In the genomic region with DNA sequence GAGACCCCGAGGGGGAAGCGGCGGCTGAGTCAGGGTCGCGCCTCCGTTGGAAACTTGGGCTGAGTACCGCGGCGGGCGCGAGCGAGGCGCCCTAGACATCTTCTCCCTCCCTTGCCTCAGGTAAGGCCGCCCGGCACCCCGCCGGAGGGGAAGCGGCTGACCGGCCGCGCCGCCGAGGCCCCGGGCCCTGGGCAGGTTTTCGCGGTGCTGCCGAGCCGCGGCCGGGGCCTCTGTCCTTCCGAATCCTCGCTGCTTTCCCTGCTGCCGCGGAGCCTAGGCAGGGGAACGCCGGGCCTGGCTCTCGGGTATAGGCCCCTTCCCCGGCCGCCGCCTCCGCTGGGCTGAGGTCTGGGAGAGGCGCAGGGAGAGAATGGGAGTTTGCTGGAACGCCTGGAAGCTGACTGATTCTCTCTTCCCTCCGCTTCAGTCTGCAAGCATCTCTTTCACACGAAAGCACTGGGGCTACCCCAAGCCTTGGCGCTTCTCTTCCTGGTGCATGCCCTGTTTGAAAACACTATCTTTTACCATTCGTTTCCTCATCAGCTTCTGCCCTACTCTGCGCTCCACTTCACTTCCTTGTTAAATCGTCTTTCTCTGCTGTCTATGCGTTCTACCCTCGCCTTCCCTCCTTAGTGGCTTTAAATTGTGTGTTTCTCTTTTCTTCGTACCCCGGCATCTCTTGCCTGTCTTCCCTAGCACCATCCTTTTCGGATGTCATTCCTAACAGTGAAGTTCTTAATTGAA, we compare ENCODE assay signal across 1 cellular context.
A peak's percentile ranks its signal among the peaks of the same experiment; 100 is the strongest.
TF ChIP-seq lines count a peak whose summit lies in the region.

No MANE protein-coding gene starts in this region.

TF ChIP-seq in K562, 482 proteins besides CTCF, POLR2A, EP300 and RAD21 (continued from another document and continues in another):
- TF ChIP-seq, protein P1, sequence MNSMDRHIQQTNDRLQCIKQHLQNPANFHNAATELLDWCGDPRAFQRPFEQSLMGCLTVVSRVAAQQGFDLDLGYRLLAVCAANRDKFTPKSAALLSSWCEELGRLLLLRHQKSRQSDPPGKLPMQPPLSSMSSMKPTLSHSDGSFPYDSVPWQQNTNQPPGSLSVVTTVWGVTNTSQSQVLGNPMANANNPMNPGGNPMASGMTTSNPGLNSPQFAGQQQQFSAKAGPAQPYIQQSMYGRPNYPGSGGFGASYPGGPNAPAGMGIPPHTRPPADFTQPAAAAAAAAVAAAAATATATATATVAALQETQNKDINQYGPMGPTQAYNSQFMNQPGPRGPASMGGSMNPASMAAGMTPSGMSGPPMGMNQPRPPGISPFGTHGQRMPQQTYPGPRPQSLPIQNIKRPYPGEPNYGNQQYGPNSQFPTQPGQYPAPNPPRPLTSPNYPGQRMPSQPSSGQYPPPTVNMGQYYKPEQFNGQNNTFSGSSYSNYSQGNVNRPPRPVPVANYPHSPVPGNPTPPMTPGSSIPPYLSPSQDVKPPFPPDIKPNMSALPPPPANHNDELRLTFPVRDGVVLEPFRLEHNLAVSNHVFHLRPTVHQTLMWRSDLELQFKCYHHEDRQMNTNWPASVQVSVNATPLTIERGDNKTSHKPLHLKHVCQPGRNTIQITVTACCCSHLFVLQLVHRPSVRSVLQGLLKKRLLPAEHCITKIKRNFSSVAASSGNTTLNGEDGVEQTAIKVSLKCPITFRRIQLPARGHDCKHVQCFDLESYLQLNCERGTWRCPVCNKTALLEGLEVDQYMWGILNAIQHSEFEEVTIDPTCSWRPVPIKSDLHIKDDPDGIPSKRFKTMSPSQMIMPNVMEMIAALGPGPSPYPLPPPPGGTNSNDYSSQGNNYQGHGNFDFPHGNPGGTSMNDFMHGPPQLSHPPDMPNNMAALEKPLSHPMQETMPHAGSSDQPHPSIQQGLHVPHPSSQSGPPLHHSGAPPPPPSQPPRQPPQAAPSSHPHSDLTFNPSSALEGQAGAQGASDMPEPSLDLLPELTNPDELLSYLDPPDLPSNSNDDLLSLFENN (IDR thresholded peaks at IDR 0.05; ENCODE audit: low read depth in 2 of 2, low read length in 2 of 2) = peak in 1 of 2 experiments; percentile 85; a peak in 2 of 4 replicates
- TF ChIP-seq, protein P2, sequence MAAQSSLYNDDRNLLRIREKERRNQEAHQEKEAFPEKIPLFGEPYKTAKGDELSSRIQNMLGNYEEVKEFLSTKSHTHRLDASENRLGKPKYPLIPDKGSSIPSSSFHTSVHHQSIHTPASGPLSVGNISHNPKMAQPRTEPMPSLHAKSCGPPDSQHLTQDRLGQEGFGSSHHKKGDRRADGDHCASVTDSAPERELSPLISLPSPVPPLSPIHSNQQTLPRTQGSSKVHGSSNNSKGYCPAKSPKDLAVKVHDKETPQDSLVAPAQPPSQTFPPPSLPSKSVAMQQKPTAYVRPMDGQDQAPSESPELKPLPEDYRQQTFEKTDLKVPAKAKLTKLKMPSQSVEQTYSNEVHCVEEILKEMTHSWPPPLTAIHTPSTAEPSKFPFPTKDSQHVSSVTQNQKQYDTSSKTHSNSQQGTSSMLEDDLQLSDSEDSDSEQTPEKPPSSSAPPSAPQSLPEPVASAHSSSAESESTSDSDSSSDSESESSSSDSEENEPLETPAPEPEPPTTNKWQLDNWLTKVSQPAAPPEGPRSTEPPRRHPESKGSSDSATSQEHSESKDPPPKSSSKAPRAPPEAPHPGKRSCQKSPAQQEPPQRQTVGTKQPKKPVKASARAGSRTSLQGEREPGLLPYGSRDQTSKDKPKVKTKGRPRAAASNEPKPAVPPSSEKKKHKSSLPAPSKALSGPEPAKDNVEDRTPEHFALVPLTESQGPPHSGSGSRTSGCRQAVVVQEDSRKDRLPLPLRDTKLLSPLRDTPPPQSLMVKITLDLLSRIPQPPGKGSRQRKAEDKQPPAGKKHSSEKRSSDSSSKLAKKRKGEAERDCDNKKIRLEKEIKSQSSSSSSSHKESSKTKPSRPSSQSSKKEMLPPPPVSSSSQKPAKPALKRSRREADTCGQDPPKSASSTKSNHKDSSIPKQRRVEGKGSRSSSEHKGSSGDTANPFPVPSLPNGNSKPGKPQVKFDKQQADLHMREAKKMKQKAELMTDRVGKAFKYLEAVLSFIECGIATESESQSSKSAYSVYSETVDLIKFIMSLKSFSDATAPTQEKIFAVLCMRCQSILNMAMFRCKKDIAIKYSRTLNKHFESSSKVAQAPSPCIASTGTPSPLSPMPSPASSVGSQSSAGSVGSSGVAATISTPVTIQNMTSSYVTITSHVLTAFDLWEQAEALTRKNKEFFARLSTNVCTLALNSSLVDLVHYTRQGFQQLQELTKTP (IDR thresholded peaks at IDR 0.05; ENCODE audit: low read depth in 1 of 2, partially characterized antibody in 2 of 2) = no peak
- TF ChIP-seq, protein P3, sequence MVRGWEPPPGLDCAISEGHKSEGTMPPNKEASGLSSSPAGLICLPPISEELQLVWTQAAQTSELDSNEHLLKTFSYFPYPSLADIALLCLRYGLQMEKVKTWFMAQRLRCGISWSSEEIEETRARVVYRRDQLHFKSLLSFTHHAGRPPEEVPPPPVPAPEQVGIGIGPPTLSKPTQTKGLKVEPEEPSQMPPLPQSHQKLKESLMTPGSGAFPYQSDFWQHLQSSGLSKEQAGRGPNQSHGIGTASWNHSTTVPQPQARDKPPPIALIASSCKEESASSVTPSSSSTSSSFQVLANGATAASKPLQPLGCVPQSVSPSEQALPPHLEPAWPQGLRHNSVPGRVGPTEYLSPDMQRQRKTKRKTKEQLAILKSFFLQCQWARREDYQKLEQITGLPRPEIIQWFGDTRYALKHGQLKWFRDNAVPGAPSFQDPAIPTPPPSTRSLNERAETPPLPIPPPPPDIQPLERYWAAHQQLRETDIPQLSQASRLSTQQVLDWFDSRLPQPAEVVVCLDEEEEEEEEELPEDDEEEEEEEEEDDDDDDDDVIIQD (CRISPR knock-in tag; IDR thresholded peaks at IDR 0.05) = no peak
- TF ChIP-seq, protein P4, sequence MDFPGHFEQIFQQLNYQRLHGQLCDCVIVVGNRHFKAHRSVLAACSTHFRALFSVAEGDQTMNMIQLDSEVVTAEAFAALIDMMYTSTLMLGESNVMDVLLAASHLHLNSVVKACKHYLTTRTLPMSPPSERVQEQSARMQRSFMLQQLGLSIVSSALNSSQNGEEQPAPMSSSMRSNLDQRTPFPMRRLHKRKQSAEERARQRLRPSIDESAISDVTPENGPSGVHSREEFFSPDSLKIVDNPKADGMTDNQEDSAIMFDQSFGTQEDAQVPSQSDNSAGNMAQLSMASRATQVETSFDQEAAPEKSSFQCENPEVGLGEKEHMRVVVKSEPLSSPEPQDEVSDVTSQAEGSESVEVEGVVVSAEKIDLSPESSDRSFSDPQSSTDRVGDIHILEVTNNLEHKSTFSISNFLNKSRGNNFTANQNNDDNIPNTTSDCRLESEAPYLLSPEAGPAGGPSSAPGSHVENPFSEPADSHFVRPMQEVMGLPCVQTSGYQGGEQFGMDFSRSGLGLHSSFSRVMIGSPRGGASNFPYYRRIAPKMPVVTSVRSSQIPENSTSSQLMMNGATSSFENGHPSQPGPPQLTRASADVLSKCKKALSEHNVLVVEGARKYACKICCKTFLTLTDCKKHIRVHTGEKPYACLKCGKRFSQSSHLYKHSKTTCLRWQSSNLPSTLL (IDR thresholded peaks at IDR 0.05) = no peak
- peak; percentile 61; the same call in 1 of the 2 replicates for TF ChIP-seq ZSCAN29 (IDR thresholded peaks at IDR 0.05)
- TF ChIP-seq, protein P5, sequence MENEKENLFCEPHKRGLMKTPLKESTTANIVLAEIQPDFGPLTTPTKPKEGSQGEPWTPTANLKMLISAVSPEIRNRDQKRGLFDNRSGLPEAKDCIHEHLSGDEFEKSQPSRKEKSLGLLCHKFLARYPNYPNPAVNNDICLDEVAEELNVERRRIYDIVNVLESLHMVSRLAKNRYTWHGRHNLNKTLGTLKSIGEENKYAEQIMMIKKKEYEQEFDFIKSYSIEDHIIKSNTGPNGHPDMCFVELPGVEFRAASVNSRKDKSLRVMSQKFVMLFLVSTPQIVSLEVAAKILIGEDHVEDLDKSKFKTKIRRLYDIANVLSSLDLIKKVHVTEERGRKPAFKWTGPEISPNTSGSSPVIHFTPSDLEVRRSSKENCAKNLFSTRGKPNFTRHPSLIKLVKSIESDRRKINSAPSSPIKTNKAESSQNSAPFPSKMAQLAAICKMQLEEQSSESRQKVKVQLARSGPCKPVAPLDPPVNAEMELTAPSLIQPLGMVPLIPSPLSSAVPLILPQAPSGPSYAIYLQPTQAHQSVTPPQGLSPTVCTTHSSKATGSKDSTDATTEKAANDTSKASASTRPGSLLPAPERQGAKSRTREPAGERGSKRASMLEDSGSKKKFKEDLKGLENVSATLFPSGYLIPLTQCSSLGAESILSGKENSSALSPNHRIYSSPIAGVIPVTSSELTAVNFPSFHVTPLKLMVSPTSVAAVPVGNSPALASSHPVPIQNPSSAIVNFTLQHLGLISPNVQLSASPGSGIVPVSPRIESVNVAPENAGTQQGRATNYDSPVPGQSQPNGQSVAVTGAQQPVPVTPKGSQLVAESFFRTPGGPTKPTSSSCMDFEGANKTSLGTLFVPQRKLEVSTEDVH (IDR thresholded peaks at IDR 0.05; ENCODE audit: low read depth, partially characterized antibody) = peak; percentile 44
- peak; percentile 51; the same call in 1 of the 2 replicates for TF ChIP-seq ZEB2 (IDR thresholded peaks at IDR 0.05)
- TF ChIP-seq PML (IDR thresholded peaks at IDR 0.05; ENCODE audit: low read length) = no peak
- no peak for TF ChIP-seq LCOR (CRISPR knock-in tag; IDR thresholded peaks at IDR 0.05)
- 0 out of 2 replicates have a peak, but pooled peaks have one; percentile 13 for TF ChIP-seq NCOR1 (IDR thresholded peaks at IDR 0.05)
- peak; percentile 63 for TF ChIP-seq SMARCA4 (IDR thresholded peaks at IDR 0.05)
- peak; percentile 89 for TF ChIP-seq CHD1 (IDR thresholded peaks at IDR 0.05; ENCODE audit: low read length)
- no peak for TF ChIP-seq MEF2D (tag; conservative IDR thresholded peaks at IDR 0.05; ENCODE audit: low read depth)
- no peak for TF ChIP-seq GTF2E2 (tag; IDR thresholded peaks at IDR 0.05)
- TF ChIP-seq MEIS2 (IDR thresholded peaks at IDR 0.05; ENCODE audit: partially characterized antibody) = no peak
- peak; percentile 99 for TF ChIP-seq ZBTB17 (CRISPR knock-in tag; IDR thresholded peaks at IDR 0.05)
- TF ChIP-seq, protein P6, sequence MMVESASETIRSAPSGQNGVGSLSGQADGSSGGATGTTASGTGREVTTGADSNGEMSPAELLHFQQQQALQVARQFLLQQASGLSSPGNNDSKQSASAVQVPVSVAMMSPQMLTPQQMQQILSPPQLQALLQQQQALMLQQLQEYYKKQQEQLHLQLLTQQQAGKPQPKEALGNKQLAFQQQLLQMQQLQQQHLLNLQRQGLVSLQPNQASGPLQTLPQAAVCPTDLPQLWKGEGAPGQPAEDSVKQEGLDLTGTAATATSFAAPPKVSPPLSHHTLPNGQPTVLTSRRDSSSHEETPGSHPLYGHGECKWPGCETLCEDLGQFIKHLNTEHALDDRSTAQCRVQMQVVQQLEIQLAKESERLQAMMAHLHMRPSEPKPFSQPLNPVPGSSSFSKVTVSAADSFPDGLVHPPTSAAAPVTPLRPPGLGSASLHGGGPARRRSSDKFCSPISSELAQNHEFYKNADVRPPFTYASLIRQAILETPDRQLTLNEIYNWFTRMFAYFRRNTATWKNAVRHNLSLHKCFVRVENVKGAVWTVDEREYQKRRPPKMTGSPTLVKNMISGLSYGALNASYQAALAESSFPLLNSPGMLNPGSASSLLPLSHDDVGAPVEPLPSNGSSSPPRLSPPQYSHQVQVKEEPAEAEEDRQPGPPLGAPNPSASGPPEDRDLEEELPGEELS (CRISPR knock-in tag; IDR thresholded peaks at IDR 0.05; ENCODE audit: borderline replicate concordance) = no peak
- TF ChIP-seq TBP (optimal IDR thresholded peaks at IDR 0.05; ENCODE audit: low read depth, low read length) = no peak
- no peak for TF ChIP-seq ZNF282 (CRISPR knock-in tag; IDR thresholded peaks at IDR 0.05)
- TF ChIP-seq HDGF (IDR thresholded peaks at IDR 0.05) = no peak
- TF ChIP-seq MIER1 (IDR thresholded peaks at IDR 0.05; ENCODE audit: low read depth) = 0 out of 2 replicates have a peak, but pooled peaks have one; percentile 29
- TF ChIP-seq, protein P7, sequence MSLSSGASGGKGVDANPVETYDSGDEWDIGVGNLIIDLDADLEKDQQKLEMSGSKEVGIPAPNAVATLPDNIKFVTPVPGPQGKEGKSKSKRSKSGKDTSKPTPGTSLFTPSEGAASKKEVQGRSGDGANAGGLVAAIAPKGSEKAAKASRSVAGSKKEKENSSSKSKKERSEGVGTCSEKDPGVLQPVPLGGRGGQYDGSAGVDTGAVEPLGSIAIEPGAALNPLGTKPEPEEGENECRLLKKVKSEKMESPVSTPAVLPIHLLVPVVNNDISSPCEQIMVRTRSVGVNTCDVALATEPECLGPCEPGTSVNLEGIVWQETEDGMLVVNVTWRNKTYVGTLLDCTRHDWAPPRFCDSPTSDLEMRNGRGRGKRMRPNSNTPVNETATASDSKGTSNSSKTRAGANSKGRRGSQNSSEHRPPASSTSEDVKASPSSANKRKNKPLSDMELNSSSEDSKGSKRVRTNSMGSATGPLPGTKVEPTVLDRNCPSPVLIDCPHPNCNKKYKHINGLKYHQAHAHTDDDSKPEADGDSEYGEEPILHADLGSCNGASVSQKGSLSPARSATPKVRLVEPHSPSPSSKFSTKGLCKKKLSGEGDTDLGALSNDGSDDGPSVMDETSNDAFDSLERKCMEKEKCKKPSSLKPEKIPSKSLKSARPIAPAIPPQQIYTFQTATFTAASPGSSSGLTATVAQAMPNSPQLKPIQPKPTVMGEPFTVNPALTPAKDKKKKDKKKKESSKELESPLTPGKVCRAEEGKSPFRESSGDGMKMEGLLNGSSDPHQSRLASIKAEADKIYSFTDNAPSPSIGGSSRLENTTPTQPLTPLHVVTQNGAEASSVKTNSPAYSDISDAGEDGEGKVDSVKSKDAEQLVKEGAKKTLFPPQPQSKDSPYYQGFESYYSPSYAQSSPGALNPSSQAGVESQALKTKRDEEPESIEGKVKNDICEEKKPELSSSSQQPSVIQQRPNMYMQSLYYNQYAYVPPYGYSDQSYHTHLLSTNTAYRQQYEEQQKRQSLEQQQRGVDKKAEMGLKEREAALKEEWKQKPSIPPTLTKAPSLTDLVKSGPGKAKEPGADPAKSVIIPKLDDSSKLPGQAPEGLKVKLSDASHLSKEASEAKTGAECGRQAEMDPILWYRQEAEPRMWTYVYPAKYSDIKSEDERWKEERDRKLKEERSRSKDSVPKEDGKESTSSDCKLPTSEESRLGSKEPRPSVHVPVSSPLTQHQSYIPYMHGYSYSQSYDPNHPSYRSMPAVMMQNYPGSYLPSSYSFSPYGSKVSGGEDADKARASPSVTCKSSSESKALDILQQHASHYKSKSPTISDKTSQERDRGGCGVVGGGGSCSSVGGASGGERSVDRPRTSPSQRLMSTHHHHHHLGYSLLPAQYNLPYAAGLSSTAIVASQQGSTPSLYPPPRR (CRISPR knock-in tag; IDR thresholded peaks at IDR 0.05; ENCODE audit: borderline replicate concordance) = no peak
- no peak for TF ChIP-seq XRCC4 (IDR thresholded peaks at IDR 0.05; ENCODE audit: extremely low read depth, insufficient read depth, insufficient read length)
- peak; percentile 54; the same call in 1 of the 2 replicates for TF ChIP-seq CC2D1A (IDR thresholded peaks at IDR 0.05)
- TF ChIP-seq XRCC5 (IDR thresholded peaks at IDR 0.05; ENCODE audit: low read depth, low read length) = peak; percentile 81; the same call in 1 of the 2 replicates
- TF ChIP-seq, protein P8, sequence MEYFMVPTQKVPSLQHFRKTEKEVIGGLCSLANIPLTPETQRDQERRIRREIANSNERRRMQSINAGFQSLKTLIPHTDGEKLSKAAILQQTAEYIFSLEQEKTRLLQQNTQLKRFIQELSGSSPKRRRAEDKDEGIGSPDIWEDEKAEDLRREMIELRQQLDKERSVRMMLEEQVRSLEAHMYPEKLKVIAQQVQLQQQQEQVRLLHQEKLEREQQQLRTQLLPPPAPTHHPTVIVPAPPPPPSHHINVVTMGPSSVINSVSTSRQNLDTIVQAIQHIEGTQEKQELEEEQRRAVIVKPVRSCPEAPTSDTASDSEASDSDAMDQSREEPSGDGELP (CRISPR knock-in tag; IDR thresholded peaks at IDR 0.05; ENCODE audit: borderline replicate concordance) = no peak
- peak; percentile 41; the same call in 1 of the 2 replicates for TF ChIP-seq NR2C1 (IDR thresholded peaks at IDR 0.05)
- TF ChIP-seq NR2C1 (tag; IDR thresholded peaks at IDR 0.05) = no peak
- TF ChIP-seq, protein P9, sequence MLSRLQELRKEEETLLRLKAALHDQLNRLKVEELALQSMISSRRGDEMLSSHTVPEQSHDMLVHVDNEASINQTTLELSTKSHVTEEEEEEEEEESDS (CRISPR knock-in tag; IDR thresholded peaks at IDR 0.05) = no peak
- TF ChIP-seq HNRNPH1 (optimal IDR thresholded peaks at IDR 0.05; ENCODE audit: low read depth, low read length) = no peak
- TF ChIP-seq ATF7 (IDR thresholded peaks at IDR 0.05) = no peak
